Comparison of ENCODE assay signal across 11 cellular contexts in genomic region chr3:17765819-17766472, GRCh38. TPM values are rescaled to one million over a fixed set of nuclear protein-coding genes. Genes with fewer than 3 reads are reported as not detected.
DNase-seq lines count a peak whose midpoint lies in the region; ATAC-seq and TF ChIP-seq lines count a peak whose summit lies in the region.
"Had no signal": no experiment of that assay in that cellular context is flagged by ENCODE, and none has a peak within 500 bp of the region (broad histone marks: within the 10 kb centered on the region; RNA-seq: fewer than 3 reads in every experiment).

No MANE protein-coding gene starts in this region.

- POLR2A ChIA-PET in SK-N-SH (lab: Yijun Ruan, JAX): no interaction called here

- H3K9me2 ChIP-seq in SK-N-SH: no peaks in the 10 kb centered on the region

- no peaks in the 10 kb centered on the region for H3K9me3 Mint-ChIP-seq in stimulated activated memory B cell treated with anti-CD40 and anti-IgM and Interleukin-4, amounts not matched to agents 10 μg/mL and 1 μg/mL and 100 μg/mL, for 72 hours

- no peaks in the 10 kb centered on the region; a peak in 1 of 4 replicates for H3K4me1 ChIP-seq in SK-N-SH (ENCODE audit: control insufficient read depth in 1 of 2, insufficient read depth in 2 of 2, low read depth in 1 of 2, low read length in 1 of 2)

- H3K9me3 ChIP-seq in SK-N-SH: no peaks in the 10 kb centered on the region

- no peaks in the 10 kb centered on the region for H4K20me1 ChIP-seq in SK-N-SH (ENCODE audit: insufficient read depth)

- H3K27me3 Mint-ChIP-seq in stimulated activated memory B cell treated with anti-CD40 and anti-IgM and Interleukin-4, amounts not matched to agents 10 μg/mL and 1 μg/mL and 100 μg/mL, for 72 hours: no peaks in the 10 kb centered on the region

- H3F3A ChIP-seq in SK-N-SH (replicated peaks; ENCODE audit: insufficient read depth): no peaks in the 10 kb centered on the region

- CTCF ChIA-PET in SK-N-SH (lab: Yijun Ruan, JAX): no interaction called here

- TF ChIP-seq CTCF in SK-N-SH (IDR thresholded peaks at IDR 0.05): no peak

- 73% methylated on average over 9 of the region's 9 CpGs for WGBS in SK-N-SH (ENCODE audit: low lambda C conversion rate)

- no peak overlapping the region for H3K9ac ChIP-seq in SK-N-SH

- H3K4me1 Mint-ChIP-seq in stimulated activated memory B cell treated with anti-CD40 and anti-IgM and Interleukin-4, amounts not matched to agents 10 μg/mL and 1 μg/mL and 100 μg/mL, for 72 hours: peaks cover 33% of the 10 kb centered on the region

- H3K4me3 ChIP-seq in SK-N-SH (ENCODE audit: low read depth in 2 of 2, low read length in 1 of 2): no peak overlapping the region

- ATAC-seq in GM18907 (IDR thresholded peaks at IDR 0.05; ENCODE audit: unreplicated experiment): peak; percentile 89
- peak; percentile 69 for ATAC-seq in GM21737 (IDR thresholded peaks at IDR 0.05; ENCODE audit: unreplicated experiment)
- ATAC-seq in HG03175 (IDR thresholded peaks at IDR 0.05; ENCODE audit: unreplicated experiment): peak; percentile 79
- ATAC-seq in stimulated activated memory B cell treated with anti-CD40 and anti-IgM and Interleukin-4, amounts not matched to agents 10 μg/mL and 1 μg/mL and 100 μg/mL, for 72 hours: peak; percentile 96

- H3K4me2 ChIP-seq in SK-N-SH: no peak overlapping the region

- no peaks in the 10 kb centered on the region for H3K79me2 ChIP-seq in SK-N-SH (ENCODE audit: insufficient read depth)

- no peak overlapping the region for H2AFZ ChIP-seq in SK-N-SH (ENCODE audit: low read depth)

- no peak for DNase-seq in hypothalamus (lab: John Stamatoyannopoulos, UW)
- no peak for DNase-seq in NCI-H526 (lab: John Stamatoyannopoulos, UW)
- DNase-seq in SK-N-SH: no peak
- DNase-seq: mammary epithelial cell; NCI-H1930; posterior cingulate gyrus; stimulated activated CD4-positive, alpha-beta T cell treated with anti-CD3 and anti-CD28 coated beads, Interleukin-4, amount 100 ng/mL, for 1 hour had no signal

- peak overlapping the region; percentile 83 for H3K27ac Mint-ChIP-seq in stimulated activated memory B cell treated with anti-CD40 and anti-IgM and Interleukin-4, amounts not matched to agents 10 μg/mL and 1 μg/mL and 100 μg/mL, for 72 hours

- no peaks in the 10 kb centered on the region for H3K36me3 Mint-ChIP-seq in stimulated activated memory B cell treated with anti-CD40 and anti-IgM and Interleukin-4, amounts not matched to agents 10 μg/mL and 1 μg/mL and 100 μg/mL, for 72 hours

- TF ChIP-seq EP300 in SK-N-SH (IDR thresholded peaks at IDR 0.05; ENCODE audit: borderline replicate concordance in 1 of 2, low read depth in 1 of 2, low read length in 1 of 2): no peak

- no peaks in the 10 kb centered on the region for H3K27me3 ChIP-seq in SK-N-SH (ENCODE audit: insufficient read depth)

- peak overlapping the region; percentile 42 for H3K4me3 Mint-ChIP-seq in stimulated activated memory B cell treated with anti-CD40 and anti-IgM and Interleukin-4, amounts not matched to agents 10 μg/mL and 1 μg/mL and 100 μg/mL, for 72 hours

- no peak for TF ChIP-seq RAD21 in SK-N-SH (IDR thresholded peaks at IDR 0.05; ENCODE audit: low read length)

- no peaks in the 10 kb centered on the region for H3K36me3 ChIP-seq in SK-N-SH (replicated peaks in 1 of 2; ENCODE audit: control insufficient read depth in 1 of 2, insufficient read depth in 2 of 2, low read length in 1 of 2)

- no peak overlapping the region for H3K27ac ChIP-seq in SK-N-SH (ENCODE audit: low read depth in 2 of 2, low read length in 1 of 2)

TF ChIP-seq in SK-N-SH, 30 proteins besides CTCF, POLR2A, EP300 and RAD21:
- TF ChIP-seq NRF1 (IDR thresholded peaks at IDR 0.05; ENCODE audit: low read depth, low read length) (no peak), IRF3 (IDR thresholded peaks at IDR 0.05; ENCODE audit: low read depth, low read length) (no peak), FOXM1 (IDR thresholded peaks at IDR 0.05; ENCODE audit: low read depth) (no peak), RXRA (IDR thresholded peaks at IDR 0.05; ENCODE audit: borderline replicate concordance, low read depth) (no peak), ZBTB33 (IDR thresholded peaks at IDR 0.05; ENCODE audit: borderline replicate concordance, low read depth) (no peak)

RNA-seq across cellular contexts. Expression of gene TBC1D5, which starts 23.5 kb away (rescaled TPM):
- 19.5 and 22.5 TPM in 2 replicates for polyA plus RNA-seq in SK-N-SH (2012; rRNA removed)
- polyA plus RNA-seq in SK-N-SH (2012; cell fraction: cytosol; rRNA removed): 22.1 and 24.4 TPM in 2 replicates
- 9.1 and 15.2 TPM in 2 replicates for polyA plus RNA-seq in SK-N-SH (2012; cell fraction: nucleus; rRNA removed)
